ENCODE assay signal across 8 cellular contexts in the genomic region with DNA sequence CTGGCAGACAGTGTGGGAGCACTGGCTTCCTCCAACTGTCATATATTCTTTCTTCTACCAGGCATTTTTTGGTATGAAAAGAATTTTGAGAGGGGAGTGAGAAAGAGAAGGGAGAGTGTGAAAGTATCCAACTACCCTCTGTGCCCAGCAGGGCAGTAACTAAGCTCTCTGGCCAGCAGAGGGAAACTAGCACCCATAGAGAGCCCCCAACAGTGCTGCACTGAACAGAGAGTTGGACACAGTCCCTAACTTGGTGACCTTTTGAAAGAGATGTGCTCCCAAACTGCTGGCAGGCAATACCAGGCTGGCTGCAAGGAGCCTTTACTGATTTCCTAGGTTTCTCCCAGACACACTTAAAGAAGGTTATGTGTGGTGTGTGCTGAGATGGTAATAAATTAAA.
A peak's percentile ranks its signal among the peaks of the same experiment; 100 is the strongest.
DNase-seq lines count a peak whose midpoint lies in the region; ATAC-seq and TF ChIP-seq lines count a peak whose summit lies in the region.

No MANE protein-coding gene starts in this region.

- H3K36me3 ChIP-seq in Panc1 (ENCODE audit: control insufficient read depth, insufficient read depth, low read length): no peaks in the 10 kb centered on the region
- no peaks in the 10 kb centered on the region for H3K36me3 ChIP-seq in gastroesophageal sphincter

- H3K27ac ChIP-seq in Panc1 (ENCODE audit: low read length) (no peak overlapping the region), gastroesophageal sphincter (no peak overlapping the region)

- no TSS peak for BruUV-seq in Panc1 (replicated peaks; lab: Mats Ljungman, UMichigan)

- TF ChIP-seq POLR2A in gastroesophageal sphincter (IDR thresholded peaks at IDR 0.05): no peak

- no peak overlapping the region for H3K4me3 ChIP-seq in Panc1 (ENCODE audit: low read depth in 2 of 2, low read length in 2 of 2)
- no peak overlapping the region for H3K4me3 ChIP-seq in gastroesophageal sphincter

- no peak for TF ChIP-seq EP300 in gastroesophageal sphincter (IDR thresholded peaks at IDR 0.05)

- ATAC-seq in Panc1: no peak; the same call in 1 of the 2 replicates
- peak; percentile 85 for ATAC-seq in gastroesophageal sphincter
- ATAC-seq in HG03097 (IDR thresholded peaks at IDR 0.05; ENCODE audit: low FRiP score, unreplicated experiment): no peak
- no peak for ATAC-seq in GM18909 (IDR thresholded peaks at IDR 0.05; ENCODE audit: poor library complexity, unreplicated experiment)
- no peak for ATAC-seq in GM18520 (IDR thresholded peaks at IDR 0.05; ENCODE audit: unreplicated experiment)
- no peak for ATAC-seq in HG02852 (IDR thresholded peaks at IDR 0.05; ENCODE audit: unreplicated experiment)

- H3K9me3 ChIP-seq in Panc1 (ENCODE audit: control insufficient read depth, insufficient read depth, low read depth, low read length): no peaks in the 10 kb centered on the region
- H3K9me3 ChIP-seq in gastroesophageal sphincter: no peaks in the 10 kb centered on the region

- TF ChIP-seq CTCF in Panc1 (IDR thresholded peaks at IDR 0.05) (0 out of 2 replicates have a peak, but pooled peaks have one; percentile 12), gastroesophageal sphincter (IDR thresholded peaks at IDR 0.05) (peak; percentile 21 to 58 (median 50))

- POLR2A ChIA-PET in Panc1 (lab: Charles Lee): no interaction called here

- intact Hi-C loops in Panc1 (cut with micrococcal nuclease; ENCODE audit: unreplicated experiment): no loop called here

- no peaks in the 10 kb centered on the region for H3K27me3 ChIP-seq in Panc1 (ENCODE audit: control insufficient read depth, insufficient read depth, low read length)
- no peaks in the 10 kb centered on the region for H3K27me3 ChIP-seq in gastroesophageal sphincter

- DNase-seq in Daoy (ENCODE audit: low read depth): peak; percentile 43
- DNase-seq in Panc1 (ENCODE audit: low read depth, low spot score): no peak
- DNase-seq in putamen (ENCODE audit: low spot score): peak; percentile 5

- CTCF ChIA-PET in Panc1 (lab: Charles Lee): no interaction called here

- H3K4me1 ChIP-seq in Panc1 (ENCODE audit: control insufficient read depth, insufficient read depth, low read length): no peaks in the 10 kb centered on the region
- peaks cover 0 to 19% (median 0%) of the 10 kb centered on the region in 3 donors for H3K4me1 ChIP-seq in gastroesophageal sphincter

- in situ Hi-C loops in Panc1 (cut with HindIII; ENCODE audit: low pct_unique_long_range_greater_than_20kb, low sequenced_read_pairs): no loop called here
